ENCODE assay signal across 22 cellular contexts in the genomic region with DNA sequence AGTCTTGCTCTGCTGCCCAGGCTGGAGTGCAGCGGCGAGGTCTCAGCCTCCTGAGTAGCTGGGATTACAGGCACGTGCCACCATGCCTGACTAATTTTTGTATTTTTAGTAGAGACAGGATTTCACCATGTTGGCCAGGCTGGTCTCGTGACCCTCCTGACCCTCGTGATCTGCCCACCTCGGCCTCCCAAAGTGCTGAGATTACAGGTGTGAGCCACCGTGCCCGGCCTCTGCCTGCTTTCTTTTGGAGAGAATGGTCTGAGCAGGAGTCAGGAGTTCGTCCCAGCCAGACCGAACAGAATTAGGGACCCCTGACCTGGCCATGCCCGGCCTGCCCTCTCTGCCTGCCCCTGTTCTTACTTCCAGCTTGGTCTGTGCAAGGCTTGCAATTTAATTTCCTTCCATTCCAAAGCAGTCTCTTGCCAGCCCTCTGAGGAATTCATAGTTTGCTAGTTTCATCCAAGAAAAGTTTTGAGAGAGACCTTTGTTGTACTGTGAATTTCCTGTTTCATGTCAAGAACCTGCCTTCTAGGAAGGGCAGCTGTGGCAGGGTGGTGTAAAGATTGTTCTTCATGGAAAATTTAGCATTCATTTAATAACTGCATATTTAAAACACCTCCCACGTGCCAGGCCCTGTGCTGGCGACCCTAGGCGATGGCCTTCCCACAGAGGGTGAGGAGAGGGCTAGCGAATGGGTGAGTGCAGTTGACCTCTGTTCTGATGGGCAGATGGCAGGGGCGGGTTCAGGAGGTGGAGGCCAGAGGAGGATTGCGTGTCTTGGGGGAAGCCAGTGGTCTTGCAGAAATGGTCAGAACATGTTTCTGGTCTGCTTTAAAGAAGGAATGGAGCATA. TPM values are rescaled to one million over a fixed set of nuclear protein-coding genes. Genes with fewer than 3 reads are reported as not detected.
DNase-seq lines count a peak whose midpoint lies in the region; TF ChIP-seq lines count a peak whose summit lies in the region.
"Had no signal": no experiment of that assay in that cellular context is flagged by ENCODE, and none has a peak within 500 bp of the region (broad histone marks: within the 10 kb centered on the region; RNA-seq: fewer than 3 reads in every experiment).

No MANE protein-coding gene starts in this region.

- H3K27ac ChIP-seq in CD8-positive, alpha-beta memory T cell (ENCODE audit: low read depth, low read length): no peak overlapping the region
- peak overlapping the region; percentile 53 for H3K27ac ChIP-seq in RWPE1
- no peak overlapping the region for H3K27ac ChIP-seq in endodermal cell (ENCODE audit: low read depth, low read length)
- H3K27ac ChIP-seq in sigmoid colon: peak overlapping the region in 3 of 4 donors; percentile 73 to 77 (median 75)
- no peak overlapping the region for H3K27ac ChIP-seq in vagina
- H3K27ac ChIP-seq: epithelial cell of prostate, GM23248, right atrium auricular region had no signal

- H3K27me3 Mint-ChIP-seq in CD8-positive, alpha-beta memory T cell: no peaks in the 10 kb centered on the region
- no peaks in the 10 kb centered on the region for H3K27me3 Mint-ChIP-seq in endodermal cell (ENCODE audit: insufficient read depth)
- H3K27me3 Mint-ChIP-seq: activated CD4-positive, alpha-beta memory T cell treated with anti-CD3 and anti-CD28 coated beads for 36 hours had no signal

- DNase-seq in CD8-positive, alpha-beta memory T cell: peak in 1 of 5 donors; percentile 21
- DNase-seq in RWPE1 (ENCODE audit: low spot score) (no peak), endodermal cell (peak; percentile 52), sigmoid colon (peak; percentile 60), NCI-H1436 (lab: John Stamatoyannopoulos, UW) (no peak), middle frontal gyrus (ENCODE audit: extremely low spot score, low spot score) (no peak), vagina (ENCODE audit: extremely low spot score in 2 of 2) (no peak)
- DNase-seq in central memory CD4-positive, alpha-beta T cell: no peak
- DNase-seq: activated CD4-positive, alpha-beta memory T cell treated with anti-CD3 and anti-CD28 coated beads for 36 hours; activated naive CD4-positive, alpha-beta T cell treated with anti-CD3 and anti-CD28 coated beads, Interleukin-2, amount 50 U/mL, for 16 hours; Caco-2; cerebellar nuclear complex; GM23248; Kasumi-1; NCI-H1436 treated with DMSO at 0.1 percent for 48 hours; stimulated activated CD4-positive, alpha-beta T cell treated with anti-CD3 and anti-CD28 coated beads, Interleukin-2, amount 100 ng/mL, for 24 hours had no signal

- intact Hi-C loops in sigmoid colon (cut with DNase I) (loop anchor here (2.0 to 5.0 kb wide), 2 partner anchors 39 to 203 kb away; a partner anchor contains a TSS), vagina (cut with DNase I) (loop anchor here (2.0 kb wide), 1 partner anchor 67 kb away; no protein-coding TSS in a partner anchor)

- no peaks in the 10 kb centered on the region for H3K9me3 Mint-ChIP-seq in CD8-positive, alpha-beta memory T cell
- no peaks in the 10 kb centered on the region for H3K9me3 Mint-ChIP-seq in endodermal cell
- H3K9me3 Mint-ChIP-seq: activated CD4-positive, alpha-beta memory T cell treated with anti-CD3 and anti-CD28 coated beads for 36 hours; T-helper 2 cell treated with Interferon-gamma antibody and Interleukin-4, amounts not matched to agents 5 μg/mL and 100 μg/mL, for 36 hours had no signal

- TF ChIP-seq POLR2A in sigmoid colon (IDR thresholded peaks at IDR 0.05) (no peak), vagina (IDR thresholded peaks at IDR 0.05) (no peak)

- TF ChIP-seq CTCF in RWPE1 (conservative IDR thresholded peaks at IDR 0.05; ENCODE audit: low read depth) (no peak), endodermal cell (conservative IDR thresholded peaks at IDR 0.05) (no peak), sigmoid colon (IDR thresholded peaks at IDR 0.05) (no peak), vagina (IDR thresholded peaks at IDR 0.05) (no peak)

- H3K36me3 ChIP-seq in CD8-positive, alpha-beta memory T cell (ENCODE audit: insufficient read depth, low read length): no peaks in the 10 kb centered on the region
- no peaks in the 10 kb centered on the region for H3K36me3 ChIP-seq in endodermal cell (ENCODE audit: control insufficient read depth, insufficient read depth, low read length)
- no peaks in the 10 kb centered on the region for H3K36me3 ChIP-seq in sigmoid colon
- H3K36me3 ChIP-seq in vagina: no peaks in the 10 kb centered on the region
- H3K36me3 ChIP-seq: Peyer's patch, right atrium auricular region had no signal

- TF ChIP-seq EP300 in sigmoid colon (IDR thresholded peaks at IDR 0.05): no peak

- H3K4me1 Mint-ChIP-seq in CD8-positive, alpha-beta memory T cell: peaks cover 25 to 46% (median 26%) of the 10 kb centered on the region in 3 donors
- peaks cover 6% of the 10 kb centered on the region for H3K4me1 Mint-ChIP-seq in endodermal cell

- H3K4me1 ChIP-seq in CD8-positive, alpha-beta memory T cell (ENCODE audit: insufficient read depth, low read length): peaks cover 11% of the 10 kb centered on the region
- H3K4me1 ChIP-seq in endodermal cell (ENCODE audit: control insufficient read depth, insufficient read depth, low read length) (no peaks in the 10 kb centered on the region), sigmoid colon (peaks cover 0 to 95% (median 81%) of the 10 kb centered on the region in 4 donors), vagina (peaks cover 39% of the 10 kb centered on the region)

- H3K4me3 Mint-ChIP-seq in CD8-positive, alpha-beta memory T cell: no peak overlapping the region
- no peak overlapping the region for H3K4me3 Mint-ChIP-seq in endodermal cell
- H3K4me3 Mint-ChIP-seq: activated CD4-positive, alpha-beta memory T cell treated with anti-CD3 and anti-CD28 coated beads for 36 hours; T-helper 2 cell treated with Interferon-gamma antibody and Interleukin-4, amounts not matched to agents 5 μg/mL and 100 μg/mL, for 36 hours had no signal

- POLR2A ChIA-PET in CD8-positive, alpha-beta memory T cell (lab: Charles Lee): no interaction called here
- POLR2A ChIA-PET in RWPE1 (lab: Yijun Ruan, JAX; ENCODE audit: low non-redundant PET): interaction anchor here (0.6 kb wide), 1 partner anchor 41 kb away, joined by 3 read pairs; no protein-coding TSS in a partner anchor

- no peaks in the 10 kb centered on the region for H3K9me3 ChIP-seq in CD8-positive, alpha-beta memory T cell (ENCODE audit: low read length)
- H3K9me3 ChIP-seq in endodermal cell (ENCODE audit: control insufficient read depth, low read length) (no peaks in the 10 kb centered on the region), sigmoid colon (no peaks in the 10 kb centered on the region), vagina (no peaks in the 10 kb centered on the region)
- H3K9me3 ChIP-seq: Caco-2, Peyer's patch, right atrium auricular region had no signal

- 89 to 90% methylated on average over 14 to 17 of the region's 17 CpGs for WGBS in endodermal cell (ENCODE audit: insufficient coverage in 1 of 2, insufficient read length in 1 of 2), 2 experiments
- whole genome bisulfite sequencing in sigmoid colon, 2 donors: 59 to 80% methylated on average over 17 of the region's 17 CpGs

- peak overlapping the region in 6 of 8 donors; percentile 1 to 89 (median 42) for H3K27ac Mint-ChIP-seq in CD8-positive, alpha-beta memory T cell
- peak overlapping the region; percentile 61 for H3K27ac Mint-ChIP-seq in endodermal cell
- H3K27ac Mint-ChIP-seq: activated CD4-positive, alpha-beta memory T cell treated with anti-CD3 and anti-CD28 coated beads for 36 hours; T-helper 2 cell treated with Interferon-gamma antibody and Interleukin-4, amounts not matched to agents 5 μg/mL and 100 μg/mL, for 36 hours had no signal

- H3K9ac ChIP-seq in endodermal cell (ENCODE audit: extremely low read depth, low read length, poor library complexity, severe bottlenecking): no peak overlapping the region
- H3K9ac ChIP-seq: GM23248 had no signal

- no peak overlapping the region for H3K4me3 ChIP-seq in CD8-positive, alpha-beta memory T cell (ENCODE audit: low read length)
- no peak overlapping the region for H3K4me3 ChIP-seq in endodermal cell (ENCODE audit: low read length)
- no peak overlapping the region for H3K4me3 ChIP-seq in sigmoid colon
- no peak overlapping the region for H3K4me3 ChIP-seq in vagina
- H3K4me3 ChIP-seq: GM23248, Peyer's patch, right atrium auricular region had no signal

- no peaks in the 10 kb centered on the region for H3K27me3 ChIP-seq in CD8-positive, alpha-beta memory T cell (ENCODE audit: insufficient read depth, low read length, poor library complexity, severe bottlenecking)
- H3K27me3 ChIP-seq in endodermal cell (ENCODE audit: control insufficient read depth, insufficient read depth, low read length, poor library complexity, severe bottlenecking) (no peaks in the 10 kb centered on the region), sigmoid colon (no peaks in the 10 kb centered on the region), vagina (no peaks in the 10 kb centered on the region)
- H3K27me3 ChIP-seq: Peyer's patch, right atrium auricular region had no signal

- peaks cover 0 to 19% (median 3%) of the 10 kb centered on the region in 3 donors for H3K36me3 Mint-ChIP-seq in CD8-positive, alpha-beta memory T cell
- no peaks in the 10 kb centered on the region for H3K36me3 Mint-ChIP-seq in endodermal cell (ENCODE audit: low read depth)
- H3K36me3 Mint-ChIP-seq: activated CD4-positive, alpha-beta memory T cell treated with anti-CD3 and anti-CD28 coated beads for 36 hours had no signal

- CTCF ChIA-PET in CD8-positive, alpha-beta memory T cell (lab: Charles Lee): interaction anchor here (1.0 to 5.8 kb wide), 12 partner anchors 14 to 100 kb away, joined by 3 to 94 read pairs (median 10); a partner anchor contains a TSS
- CTCF ChIA-PET in RWPE1 (lab: Yijun Ruan, JAX): interaction anchor here (0.6 to 1.4 kb wide), 3 partner anchors 67 to 432 kb away, joined by 3 to 4 read pairs (median 4); no protein-coding TSS in a partner anchor

RNA-seq across cellular contexts. Expression of a gene that starts 43.0 kb away (rescaled TPM):
- total RNA-seq in CD8-positive, alpha-beta memory T cell: 10 to 100 TPM; 32.1 to 33.9 TPM
- polyA plus RNA-seq in CD8-positive, alpha-beta memory T cell: 18.3 TPM
- total RNA-seq in endodermal cell (10 to 100 TPM; 27.4 to 32.2 TPM), sigmoid colon (10 to 100 TPM; 32.9 to 87.5 (median 57.3) TPM), vagina (16.9 TPM)
- polyA plus RNA-seq in endodermal cell (2013, experiment 1 of 2): 21.0 TPM
- 18.5 TPM for polyA plus RNA-seq in endodermal cell (2013, experiment 2 of 2)
- polyA plus RNA-seq in sigmoid colon: 100 to 1,000 TPM in 1 of 3 donors, 10 to 100 TPM in 2; 15.6 to 141 (median 35.4) TPM

RNA-seq across cellular contexts. Expression of a gene that starts 52.5 kb away (rescaled TPM):
- 1 to 10 TPM; 4.1 to 5.1 TPM for total RNA-seq in CD8-positive, alpha-beta memory T cell
- polyA plus RNA-seq in CD8-positive, alpha-beta memory T cell: not detected
- not detected for total RNA-seq in endodermal cell
- polyA plus RNA-seq in endodermal cell (2013, experiment 1 of 2): not detected
- not detected for polyA plus RNA-seq in endodermal cell (2013, experiment 2 of 2)
- total RNA-seq in sigmoid colon: not detected
- not detected for polyA plus RNA-seq in sigmoid colon
- total RNA-seq in vagina: not detected
- total RNA-seq: Caco-2, GM23248, kidney epithelial cell, NCI-H460, Peyer's patch, right atrium auricular region had no signal
- polyA plus RNA-seq: GM23248 had no signal

Comparison
In these comparisons a context has a peak if more than half of its experiments do, and no peak if none do; other contexts are left out.
1. DNase-seq: peak in endodermal cell (single experiment) and sigmoid colon (single experiment); none in RWPE1 (single experiment), central memory CD4-positive, alpha-beta T cell (single experiment), NCI-H1436 (single experiment), middle frontal gyrus (single experiment) and vagina (0 of 2).
2. H3K27ac ChIP-seq: peak in RWPE1 (single experiment) and sigmoid colon (3 of 4); none in CD8-positive, alpha-beta memory T cell (single experiment), endodermal cell (single experiment) and vagina (single experiment).